Comparison of ENCODE assay signal across 14 cellular contexts in genomic region chr15:22952826-22953579, GRCh38. TPM values are rescaled to one million over a fixed set of nuclear protein-coding genes. Genes with fewer than 3 reads are reported as not detected.
DNase-seq lines count a peak whose midpoint lies in the region; ATAC-seq and TF ChIP-seq lines count a peak whose summit lies in the region.
"Had no signal": no experiment of that assay in that cellular context is flagged by ENCODE, and none has a peak within 500 bp of the region (broad histone marks: within the 10 kb centered on the region; RNA-seq: fewer than 3 reads in every experiment).

No MANE protein-coding gene starts in this region.

- TF ChIP-seq POLR2A in spleen (IDR thresholded peaks at IDR 0.05), result no peak

- H3K9me3 Mint-ChIP-seq in T-helper 2 cell treated with Interferon-gamma antibody and Interleukin-4, amounts not matched to agents 5 μg/mL and 100 μg/mL, for 36 hours, result no peaks in the 10 kb centered on the region
- H3K9me3 Mint-ChIP-seq: stimulated activated effector memory CD8-positive, alpha-beta T cell treated with anti-CD3 and anti-CD28 coated beads, Interleukin-12 subunit alpha, Interleukin-12 subunit beta, amount 100 ng/mL, for 72 hours had no signal

- H3K4me3 Mint-ChIP-seq in T-helper 2 cell treated with Interferon-gamma antibody and Interleukin-4, amounts not matched to agents 5 μg/mL and 100 μg/mL, for 36 hours, result no peak overlapping the region
- H3K4me3 Mint-ChIP-seq: stimulated activated effector memory CD8-positive, alpha-beta T cell treated with anti-CD3 and anti-CD28 coated beads, Interleukin-12 subunit alpha, Interleukin-12 subunit beta, amount 100 ng/mL, for 72 hours had no signal

- no peak for ATAC-seq in GM18867 (IDR thresholded peaks at IDR 0.05; ENCODE audit: unreplicated experiment)
- ATAC-seq: stimulated activated effector memory CD8-positive, alpha-beta T cell treated with anti-CD3 and anti-CD28 coated beads, Interleukin-12 subunit alpha, Interleukin-12 subunit beta, amount 100 ng/mL, for 72 hours had no signal

- H3K27ac Mint-ChIP-seq in T-helper 2 cell treated with Interferon-gamma antibody and Interleukin-4, amounts not matched to agents 5 μg/mL and 100 μg/mL, for 36 hours, result no peak overlapping the region
- H3K27ac Mint-ChIP-seq: stimulated activated effector memory CD8-positive, alpha-beta T cell treated with anti-CD3 and anti-CD28 coated beads, Interleukin-12 subunit alpha, Interleukin-12 subunit beta, amount 100 ng/mL, for 72 hours had no signal

- H3K36me3 Mint-ChIP-seq in T-helper 2 cell treated with Interferon-gamma antibody and Interleukin-4, amounts not matched to agents 5 μg/mL and 100 μg/mL, for 36 hours (ENCODE audit: low read depth), result no peaks in the 10 kb centered on the region
- H3K36me3 Mint-ChIP-seq: stimulated activated effector memory CD8-positive, alpha-beta T cell treated with anti-CD3 and anti-CD28 coated beads, Interleukin-12 subunit alpha, Interleukin-12 subunit beta, amount 100 ng/mL, for 72 hours had no signal

- H3K27me3 ChIP-seq in H7 (ENCODE audit: control insufficient read depth, insufficient read depth, low read length), result no peaks in the 10 kb centered on the region
- peaks cover 81% of the 10 kb centered on the region for H3K27me3 ChIP-seq in iPS-18a (ENCODE audit: control insufficient read depth, insufficient read depth, low read length)
- H3K27me3 ChIP-seq in spleen (replicated peaks in 1 of 7), result no peaks in the 10 kb centered on the region
- H3K27me3 ChIP-seq: adrenal gland, neutrophil had no signal

- DNase-seq in H7 (peak; percentile 88), spleen (peak; percentile 59), mesenteric fat pad (ENCODE audit: low spot score) (no peak)
- DNase-seq in T-helper 2 cell treated with Interferon-gamma antibody and Interleukin-4, amounts not matched to agents 5 μg/mL and 100 μg/mL, for 36 hours (ENCODE audit: low spot score), result no peak
- DNase-seq: adrenal gland, Calu3, kidney glomerular epithelial cell, NCI-H2227 treated with DMSO at 0.1 percent for 48 hours had no signal

- no peak overlapping the region for H3K4me3 ChIP-seq in H7 (ENCODE audit: insufficient read depth, low read depth, low read length)
- H3K4me3 ChIP-seq in iPS-18a (ENCODE audit: low read length), result peak overlapping the region; percentile 33
- H3K4me3 ChIP-seq in spleen, result no peak overlapping the region
- H3K4me3 ChIP-seq: adrenal gland, HAP-1 had no signal

- H3K27ac ChIP-seq in VCaP (peak overlapping the region; percentile 24; the same call in 1 of the 2 replicates), iPS-18a (ENCODE audit: low read length) (no peak overlapping the region), spleen (peak overlapping the region in 3 of 8 donors; percentile 2 to 38 (median 18))
- H3K27ac ChIP-seq: neutrophil had no signal

- H3K4me1 Mint-ChIP-seq in T-helper 2 cell treated with Interferon-gamma antibody and Interleukin-4, amounts not matched to agents 5 μg/mL and 100 μg/mL, for 36 hours (ENCODE audit: low read depth), result peaks cover 4% of the 10 kb centered on the region

- TF ChIP-seq CTCF in VCaP (conservative IDR thresholded peaks at IDR 0.05) (no peak), spleen (IDR thresholded peaks at IDR 0.05 in 8 of 11, conservative IDR thresholded peaks at IDR 0.05 in 3 of 11) (no peak)

- intact Hi-C loops in spleen (cut with DNase I; ENCODE audit: low total_unique reads), result no loop called here

- H3K27me3 Mint-ChIP-seq in T-helper 2 cell treated with Interferon-gamma antibody and Interleukin-4, amounts not matched to agents 5 μg/mL and 100 μg/mL, for 36 hours (ENCODE audit: low read depth), result no peaks in the 10 kb centered on the region

- H3K9ac ChIP-seq in iPS-18a (ENCODE audit: low read length), result peak overlapping the region; percentile 22

- 79 to 83% (median 81%) methylated on average over 21 of the region's 21 CpGs for WGBS in spleen, 5 donors

- H3K4me1 ChIP-seq in iPS-18a (ENCODE audit: control insufficient read depth, low read depth, low read length), result peaks cover 23% of the 10 kb centered on the region
- peaks cover 30 to 96% (median 71%) of the 10 kb centered on the region in 6 donors for H3K4me1 ChIP-seq in spleen

- H3K36me3 ChIP-seq in H7 (replicated peaks; ENCODE audit: control insufficient read depth, insufficient read depth, low read length) (no peaks in the 10 kb centered on the region), iPS-18a (ENCODE audit: control insufficient read depth, low read depth, low read length) (no peaks in the 10 kb centered on the region), spleen (no peaks in the 10 kb centered on the region)
- H3K36me3 ChIP-seq: adrenal gland, HAP-1, neutrophil had no signal

- H3K9me3 ChIP-seq in iPS-18a (ENCODE audit: control insufficient read depth, low read depth, low read length), result no peaks in the 10 kb centered on the region
- H3K9me3 ChIP-seq in spleen, result no peaks in the 10 kb centered on the region
- H3K9me3 ChIP-seq: adrenal gland, HAP-1, neutrophil had no signal

RNA-seq across cellular contexts. Expression of gene CYFIP1, which starts 27.2 kb away (rescaled TPM):
- total RNA-seq in H7 (2014; rRNA removed; shearing (Covaris generic)), result 84.2 and 85.7 TPM in 2 replicates
- total RNA-seq in spleen (100 to 1,000 TPM in 3 of 7 donors, 10 to 100 TPM in 4; 75.2 to 139 (median 90.6) TPM), mesenteric fat pad (138 TPM)
- 10 to 100 TPM; 11.5 to 30.3 (median 14.2) TPM for polyA plus RNA-seq in spleen

Comparison
In these comparisons a context has a peak if more than half of its experiments do, and no peak if none do; other contexts are left out.
1. DNase-seq: peak in H7 (single experiment) and spleen (single experiment); none in mesenteric fat pad (single experiment) and T-helper 2 cell treated with Interferon-gamma antibody and Interleukin-4, amounts not matched to agents 5 μg/mL and 100 μg/mL, for 36 hours (single experiment).